ENCODE assay signal across 1 cellular context in the genomic region with DNA sequence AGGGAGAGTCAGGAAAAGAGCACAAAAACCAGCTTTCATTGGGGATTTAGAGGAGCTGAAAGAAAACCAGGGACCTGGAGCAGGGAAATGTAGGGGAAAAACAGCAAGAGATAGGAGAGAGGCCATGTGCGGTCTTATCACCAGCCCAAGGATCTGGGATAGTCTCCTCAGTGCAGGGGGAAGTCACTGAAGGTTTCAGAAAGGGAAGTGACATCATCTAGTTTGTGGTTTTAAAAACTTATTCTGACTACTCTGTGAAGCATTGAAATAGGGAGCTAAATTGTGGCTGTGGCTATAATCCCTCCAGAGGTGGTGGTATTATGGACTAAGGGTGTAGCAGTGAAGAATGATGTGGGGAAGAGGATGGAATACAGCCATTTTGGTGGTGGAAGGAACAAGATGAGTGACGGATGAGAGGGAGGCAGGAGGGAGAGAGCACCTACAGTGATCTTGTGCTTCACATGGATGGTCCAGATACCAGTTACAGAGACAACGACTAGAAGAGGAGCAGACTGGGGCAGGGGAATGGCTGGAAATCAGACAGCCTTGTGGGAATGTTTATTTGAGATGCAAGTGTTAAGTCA.
A peak's percentile ranks its signal among the peaks of the same experiment; 100 is the strongest.
TF ChIP-seq lines count a peak whose summit lies in the region.

No MANE protein-coding gene starts in this region.

TF ChIP-seq in K562, 482 proteins besides CTCF, POLR2A, EP300 and RAD21 (continued from another document):
- TF ChIP-seq, protein P1, sequence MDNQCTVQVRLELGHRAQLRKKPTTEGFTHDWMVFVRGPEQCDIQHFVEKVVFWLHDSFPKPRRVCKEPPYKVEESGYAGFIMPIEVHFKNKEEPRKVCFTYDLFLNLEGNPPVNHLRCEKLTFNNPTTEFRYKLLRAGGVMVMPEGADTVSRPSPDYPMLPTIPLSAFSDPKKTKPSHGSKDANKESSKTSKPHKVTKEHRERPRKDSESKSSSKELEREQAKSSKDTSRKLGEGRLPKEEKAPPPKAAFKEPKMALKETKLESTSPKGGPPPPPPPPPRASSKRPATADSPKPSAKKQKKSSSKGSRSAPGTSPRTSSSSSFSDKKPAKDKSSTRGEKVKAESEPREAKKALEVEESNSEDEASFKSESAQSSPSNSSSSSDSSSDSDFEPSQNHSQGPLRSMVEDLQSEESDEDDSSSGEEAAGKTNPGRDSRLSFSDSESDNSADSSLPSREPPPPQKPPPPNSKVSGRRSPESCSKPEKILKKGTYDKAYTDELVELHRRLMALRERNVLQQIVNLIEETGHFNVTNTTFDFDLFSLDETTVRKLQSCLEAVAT (IDR thresholded peaks at IDR 0.05): 0 out of 4 replicates have a peak, but pooled peaks of 1 of the 2 experiments have one; percentile 18
- TF ChIP-seq FOXA1 (IDR thresholded peaks at IDR 0.05; ENCODE audit: borderline replicate concordance) (no peak), SIX5 (IDR thresholded peaks at IDR 0.05; ENCODE audit: borderline replicate concordance in 1 of 2, insufficient read depth in 1 of 2, low read depth in 1 of 2, low read length in 2 of 2) (no peak), MEIS2 (IDR thresholded peaks at IDR 0.05; ENCODE audit: partially characterized antibody) (peak; percentile 34), ZNF583 (CRISPR knock-in tag; IDR thresholded peaks at IDR 0.05) (no peak), GABPB1 (CRISPR knock-in tag; IDR thresholded peaks at IDR 0.05) (0 out of 2 replicates have a peak, but pooled peaks have one; percentile 41), ARID1B (IDR thresholded peaks at IDR 0.05) (peak; percentile 58), COPS2 (conservative IDR thresholded peaks at IDR 0.05) (no peak), GABPB2 (CRISPR knock-in tag; conservative IDR thresholded peaks at IDR 0.05) (no peak), FIP1L1 (IDR thresholded peaks at IDR 0.05; ENCODE audit: low read depth, low read length, poor library complexity, severe bottlenecking) (no peak), ESRRA (IDR thresholded peaks at IDR 0.05; ENCODE audit: borderline replicate concordance, low read depth) (peak; percentile 49; the same call in 1 of the 2 replicates), ZNF696 (CRISPR knock-in tag; conservative IDR thresholded peaks at IDR 0.05) (no peak), CHCHD3 (CRISPR knock-in tag; IDR thresholded peaks at IDR 0.05) (no peak), SMARCE1 (IDR thresholded peaks at IDR 0.05) (0 out of 2 replicates have a peak, but pooled peaks have one; percentile 55), BCOR (IDR thresholded peaks at IDR 0.05) (no peak), JUND (IDR thresholded peaks at IDR 0.05; ENCODE audit: borderline replicate concordance, low read depth, low read length) (peak; percentile 77), JUND (tag; IDR thresholded peaks at IDR 0.05; ENCODE audit: borderline replicate concordance, low read depth, low read length) (peak; percentile 88; the same call in 2 of the 3 replicates), ZNF551 (CRISPR knock-in tag; IDR thresholded peaks at IDR 0.05) (no peak), ZSCAN32 (CRISPR knock-in tag; IDR thresholded peaks at IDR 0.05) (no peak)
- TF ChIP-seq, protein P2, sequence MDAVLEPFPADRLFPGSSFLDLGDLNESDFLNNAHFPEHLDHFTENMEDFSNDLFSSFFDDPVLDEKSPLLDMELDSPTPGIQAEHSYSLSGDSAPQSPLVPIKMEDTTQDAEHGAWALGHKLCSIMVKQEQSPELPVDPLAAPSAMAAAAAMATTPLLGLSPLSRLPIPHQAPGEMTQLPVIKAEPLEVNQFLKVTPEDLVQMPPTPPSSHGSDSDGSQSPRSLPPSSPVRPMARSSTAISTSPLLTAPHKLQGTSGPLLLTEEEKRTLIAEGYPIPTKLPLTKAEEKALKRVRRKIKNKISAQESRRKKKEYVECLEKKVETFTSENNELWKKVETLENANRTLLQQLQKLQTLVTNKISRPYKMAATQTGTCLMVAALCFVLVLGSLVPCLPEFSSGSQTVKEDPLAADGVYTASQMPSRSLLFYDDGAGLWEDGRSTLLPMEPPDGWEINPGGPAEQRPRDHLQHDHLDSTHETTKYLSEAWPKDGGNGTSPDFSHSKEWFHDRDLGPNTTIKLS (IDR thresholded peaks at IDR 0.05; ENCODE audit: borderline replicate concordance, low read depth): no peak
- TF ChIP-seq, protein P3, sequence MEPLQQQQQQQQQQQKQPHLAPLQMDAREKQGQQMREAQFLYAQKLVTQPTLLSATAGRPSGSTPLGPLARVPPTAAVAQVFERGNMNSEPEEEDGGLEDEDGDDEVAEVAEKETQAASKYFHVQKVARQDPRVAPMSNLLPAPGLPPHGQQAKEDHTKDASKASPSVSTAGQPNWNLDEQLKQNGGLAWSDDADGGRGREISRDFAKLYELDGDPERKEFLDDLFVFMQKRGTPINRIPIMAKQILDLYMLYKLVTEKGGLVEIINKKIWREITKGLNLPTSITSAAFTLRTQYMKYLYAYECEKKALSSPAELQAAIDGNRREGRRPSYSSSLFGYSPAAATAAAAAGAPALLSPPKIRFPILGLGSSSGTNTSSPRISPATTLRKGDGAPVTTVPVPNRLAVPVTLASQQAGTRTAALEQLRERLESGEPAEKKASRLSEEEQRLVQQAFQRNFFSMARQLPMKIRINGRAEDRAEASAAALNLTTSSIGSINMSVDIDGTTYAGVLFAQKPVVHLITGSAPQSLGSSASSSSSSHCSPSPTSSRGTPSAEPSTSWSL (CRISPR knock-in tag; IDR thresholded peaks at IDR 0.05; ENCODE audit: borderline replicate concordance): no peak
- TF ChIP-seq, protein P4, sequence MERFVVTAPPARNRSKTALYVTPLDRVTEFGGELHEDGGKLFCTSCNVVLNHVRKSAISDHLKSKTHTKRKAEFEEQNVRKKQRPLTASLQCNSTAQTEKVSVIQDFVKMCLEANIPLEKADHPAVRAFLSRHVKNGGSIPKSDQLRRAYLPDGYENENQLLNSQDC (CRISPR knock-in tag; IDR thresholded peaks at IDR 0.05): no peak
- TF ChIP-seq, protein P5, sequence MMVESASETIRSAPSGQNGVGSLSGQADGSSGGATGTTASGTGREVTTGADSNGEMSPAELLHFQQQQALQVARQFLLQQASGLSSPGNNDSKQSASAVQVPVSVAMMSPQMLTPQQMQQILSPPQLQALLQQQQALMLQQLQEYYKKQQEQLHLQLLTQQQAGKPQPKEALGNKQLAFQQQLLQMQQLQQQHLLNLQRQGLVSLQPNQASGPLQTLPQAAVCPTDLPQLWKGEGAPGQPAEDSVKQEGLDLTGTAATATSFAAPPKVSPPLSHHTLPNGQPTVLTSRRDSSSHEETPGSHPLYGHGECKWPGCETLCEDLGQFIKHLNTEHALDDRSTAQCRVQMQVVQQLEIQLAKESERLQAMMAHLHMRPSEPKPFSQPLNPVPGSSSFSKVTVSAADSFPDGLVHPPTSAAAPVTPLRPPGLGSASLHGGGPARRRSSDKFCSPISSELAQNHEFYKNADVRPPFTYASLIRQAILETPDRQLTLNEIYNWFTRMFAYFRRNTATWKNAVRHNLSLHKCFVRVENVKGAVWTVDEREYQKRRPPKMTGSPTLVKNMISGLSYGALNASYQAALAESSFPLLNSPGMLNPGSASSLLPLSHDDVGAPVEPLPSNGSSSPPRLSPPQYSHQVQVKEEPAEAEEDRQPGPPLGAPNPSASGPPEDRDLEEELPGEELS (CRISPR knock-in tag; IDR thresholded peaks at IDR 0.05; ENCODE audit: borderline replicate concordance): no peak
